In genomic region chrX:77160301-77160700, GRCh38 we compare ENCODE assay signal across 10 cellular contexts.
A peak's percentile ranks its signal among the peaks of the same experiment; 100 is the strongest.
DNase-seq lines count a peak whose midpoint lies in the region; ATAC-seq and TF ChIP-seq lines count a peak whose summit lies in the region.
"Had no signal": no experiment of that assay in that cellular context is flagged by ENCODE, and none has a peak within 500 bp of the region (broad histone marks: within the 10 kb centered on the region; RNA-seq: fewer than 3 reads in every experiment).

No MANE protein-coding gene starts in this region.

- no peaks in the 10 kb centered on the region for H4K20me1 ChIP-seq in OCI-LY1 (ENCODE audit: insufficient read depth, low read length)

- H3K4me1 Mint-ChIP-seq in stimulated activated memory B cell treated with anti-CD40 and anti-IgM and Interleukin-4, amounts not matched to agents 10 μg/mL and 1 μg/mL and 100 μg/mL, for 72 hours = no peaks in the 10 kb centered on the region

- no peak overlapping the region for H3K4me3 Mint-ChIP-seq in stimulated activated memory B cell treated with anti-CD40 and anti-IgM and Interleukin-4, amounts not matched to agents 10 μg/mL and 1 μg/mL and 100 μg/mL, for 72 hours
- H3K4me3 Mint-ChIP-seq: natural killer cell treated with Interleukin-12 subunit alpha and Interleukin-12 subunit beta and Interleukin-15 and Interleukin-18, amount 100 ng/mL, for 72 hours had no signal

- no peak overlapping the region for H3K4me2 ChIP-seq in OCI-LY1 (ENCODE audit: low read length)

- no peaks in the 10 kb centered on the region for H3K27me3 Mint-ChIP-seq in stimulated activated memory B cell treated with anti-CD40 and anti-IgM and Interleukin-4, amounts not matched to agents 10 μg/mL and 1 μg/mL and 100 μg/mL, for 72 hours

- H3F3A ChIP-seq in OCI-LY1 (ENCODE audit: insufficient read depth, low read length) = no peaks in the 10 kb centered on the region

- no peak overlapping the region for H3K4me3 ChIP-seq in OCI-LY1 (ENCODE audit: low read depth, low read length, poor library complexity, severe bottlenecking)
- H3K4me3 ChIP-seq in cardiac fibroblast (replicated peaks in 1 of 2; ENCODE audit: low read depth in 2 of 2, low read length in 2 of 2) = no peak overlapping the region
- H3K4me3 ChIP-seq in right cardiac atrium (ENCODE audit: low read length) = no peak overlapping the region

- TF ChIP-seq CTCF in OCI-LY1 (IDR thresholded peaks at IDR 0.05; ENCODE audit: low read length) = peak; percentile 53
- TF ChIP-seq CTCF in cardiac fibroblast (IDR thresholded peaks at IDR 0.05; ENCODE audit: low read depth, low read length) = peak; percentile 12

- H3K9me3 Mint-ChIP-seq in stimulated activated memory B cell treated with anti-CD40 and anti-IgM and Interleukin-4, amounts not matched to agents 10 μg/mL and 1 μg/mL and 100 μg/mL, for 72 hours = peaks cover 15% of the 10 kb centered on the region

- no peak overlapping the region for H3K27ac Mint-ChIP-seq in stimulated activated memory B cell treated with anti-CD40 and anti-IgM and Interleukin-4, amounts not matched to agents 10 μg/mL and 1 μg/mL and 100 μg/mL, for 72 hours
- H3K27ac Mint-ChIP-seq: natural killer cell treated with Interleukin-12 subunit alpha and Interleukin-12 subunit beta and Interleukin-15 and Interleukin-18, amount 100 ng/mL, for 72 hours had no signal

- H3K27ac ChIP-seq in OCI-LY1 (ENCODE audit: low read depth, low read length, poor library complexity, severe bottlenecking) = no peak overlapping the region
- no peak overlapping the region for H3K27ac ChIP-seq in right cardiac atrium (ENCODE audit: low read length)

- DNase-seq in DMS53 (lab: John Stamatoyannopoulos, UW) = peak; percentile 7
- DNase-seq in DMS53 treated with DMSO at 0.1 percent for 48 hours (lab: John Stamatoyannopoulos, UW; ENCODE audit: unreplicated experiment) = no peak
- DNase-seq in cardiac fibroblast (ENCODE audit: low read depth in 2 of 2) = peak in 1 of 2 donors; percentile 1
- peak; percentile 17 to 29 for DNase-seq in stimulated activated CD4-positive, alpha-beta T cell treated with anti-CD3 and anti-CD28 coated beads, Interleukin-2, amount 100 ng/mL, for 24 hours
- no peak for DNase-seq in right cardiac atrium
- DNase-seq: NCI-H524 treated with DMSO at 0.1 percent for 48 hours had no signal

- H2AFZ ChIP-seq in OCI-LY1 (ENCODE audit: low read length) = no peak overlapping the region

- H3K9ac ChIP-seq in OCI-LY1 (ENCODE audit: low read length) = no peak overlapping the region

- H3K9me2 ChIP-seq in OCI-LY1 (ENCODE audit: low read depth, low read length) = no peaks in the 10 kb centered on the region

- no peaks in the 10 kb centered on the region for H3K36me3 ChIP-seq in OCI-LY1 (ENCODE audit: insufficient read depth, low read length)

- intact Hi-C loops in right cardiac atrium (cut with DNase I) = no loop called here

- H3K4me1 ChIP-seq in OCI-LY1 (ENCODE audit: insufficient read depth, low read length, severe bottlenecking) (no peaks in the 10 kb centered on the region), right cardiac atrium (ENCODE audit: control insufficient read depth, insufficient read depth, low read length) (no peaks in the 10 kb centered on the region)

- WGBS in right cardiac atrium = 30% methylated on average over 2 of the region's 2 CpGs

- no peaks in the 10 kb centered on the region for H3K79me2 ChIP-seq in OCI-LY1 (ENCODE audit: insufficient read depth, low read length)

- no peaks in the 10 kb centered on the region for H3K9me3 ChIP-seq in OCI-LY1 (ENCODE audit: low read length)
- no peaks in the 10 kb centered on the region for H3K9me3 ChIP-seq in right cardiac atrium (ENCODE audit: control insufficient read depth, low read length)

- H3K27me3 ChIP-seq in OCI-LY1 (ENCODE audit: insufficient read depth, low read length) (no peaks in the 10 kb centered on the region), right cardiac atrium (ENCODE audit: control insufficient read depth, insufficient read depth) (no peaks in the 10 kb centered on the region)

- no peak for ATAC-seq in stimulated activated memory B cell treated with anti-CD40 and anti-IgM and Interleukin-4, amounts not matched to agents 10 μg/mL and 1 μg/mL and 100 μg/mL, for 72 hours
- ATAC-seq in GM21576 (IDR thresholded peaks at IDR 0.05; ENCODE audit: unreplicated experiment) = no peak
- no peak for ATAC-seq in right cardiac atrium

- H3K36me3 Mint-ChIP-seq in stimulated activated memory B cell treated with anti-CD40 and anti-IgM and Interleukin-4, amounts not matched to agents 10 μg/mL and 1 μg/mL and 100 μg/mL, for 72 hours = no peaks in the 10 kb centered on the region

Comparison
In these comparisons a context has a peak if more than half of its experiments do, and no peak if none do; other contexts are left out.
1. DNase-seq: peak in DMS53 (single experiment) and stimulated activated CD4-positive, alpha-beta T cell treated with anti-CD3 and anti-CD28 coated beads, Interleukin-2, amount 100 ng/mL, for 24 hours (2 of 2); none in DMS53 treated with DMSO at 0.1 percent for 48 hours (single experiment) and right cardiac atrium (0 of 3).